In genomic region chr7:600935-601334, GRCh38 we compare ENCODE assay signal across 14 cellular contexts.
DNase-seq lines count a peak whose midpoint lies in the region; ATAC-seq and TF ChIP-seq lines count a peak whose summit lies in the region.
"Had no signal": no experiment of that assay in that cellular context is flagged by ENCODE, and none has a peak within 500 bp of the region (broad histone marks: within the 10 kb centered on the region; RNA-seq: fewer than 3 reads in every experiment).

No MANE protein-coding gene starts in this region.

- no peaks in the 10 kb centered on the region for H3K79me2 ChIP-seq in MM.1S (ENCODE audit: low read length)

- H3K27me3 Mint-ChIP-seq in activated T-cell treated with anti-CD3 and anti-CD28 coated beads, Interleukin-2, amount 50 U/mL, for 4 hours (ENCODE audit: low read depth) = no peaks in the 10 kb centered on the region
- H3K27me3 Mint-ChIP-seq in activated naive CD8-positive, alpha-beta T cell = no peaks in the 10 kb centered on the region
- no peaks in the 10 kb centered on the region for H3K27me3 Mint-ChIP-seq in memory B cell

- intact Hi-C loops in tibial artery (cut with DNase I; ENCODE audit: low total_unique reads) (loop anchor here (5.0 kb wide), 1 partner anchor 84 kb away; the partner anchor contains the start of gene PDGFA), colonic mucosa (cut with DNase I) (no loop called here)

- H3K4me1 Mint-ChIP-seq in activated T-cell treated with anti-CD3 and anti-CD28 coated beads, Interleukin-2, amount 50 U/mL, for 4 hours (ENCODE audit: low read depth) = peaks cover 58% of the 10 kb centered on the region
- H3K4me1 Mint-ChIP-seq in activated naive CD8-positive, alpha-beta T cell (ENCODE audit: low read depth) = peaks cover 59% of the 10 kb centered on the region
- H3K4me1 Mint-ChIP-seq in memory B cell = peaks cover 29% of the 10 kb centered on the region

- H3K4me3 Mint-ChIP-seq in activated T-cell treated with anti-CD3 and anti-CD28 coated beads, Interleukin-2, amount 50 U/mL, for 4 hours = peak overlapping the region; percentile 75
- H3K4me3 Mint-ChIP-seq in activated naive CD8-positive, alpha-beta T cell = peak overlapping the region; percentile 75
- peak overlapping the region; percentile 70 for H3K4me3 Mint-ChIP-seq in memory B cell

- peak overlapping the region; percentile 91 for H3K27ac Mint-ChIP-seq in activated naive CD8-positive, alpha-beta T cell
- peak overlapping the region; percentile 100 for H3K27ac Mint-ChIP-seq in memory B cell

- DNase-seq in activated T-cell treated with anti-CD3 and anti-CD28 coated beads, Interleukin-2, amount 50 U/mL, for 4 hours = no peak
- DNase-seq in activated T-cell treated with anti-CD3 and anti-CD28 coated beads, Interleukin-2, amount 50 U/mL, for 1 hour = no peak
- no peak for DNase-seq in memory B cell (ENCODE audit: low spot score in 2 of 2)
- DNase-seq in tibial artery = peak in 1 of 2 donors; percentile 88
- no peak for DNase-seq in colonic mucosa
- DNase-seq in MM.1S = no peak
- DNase-seq: H7, NCI-H446, testis had no signal

- H2AFZ ChIP-seq in MM.1S (ENCODE audit: low read length) = no peak overlapping the region

- H3K9me3 ChIP-seq in tibial artery = no peaks in the 10 kb centered on the region
- H3K9me3 ChIP-seq in colonic mucosa = no peaks in the 10 kb centered on the region
- H3K9me3 ChIP-seq in MM.1S (replicated peaks; ENCODE audit: insufficient read depth, low read length) = no peaks in the 10 kb centered on the region
- H3K9me3 ChIP-seq: body of pancreas, prostate gland, testis had no signal

- peak overlapping the region; percentile 13 to 27 for H3K4me3 ChIP-seq in tibial artery
- H3K4me3 ChIP-seq in colonic mucosa = no peak overlapping the region
- H3K4me3 ChIP-seq in MM.1S (ENCODE audit: low read length) = no peak overlapping the region
- H3K4me3 ChIP-seq: body of pancreas, prostate gland, testis had no signal

- no peaks in the 10 kb centered on the region for H3K36me3 ChIP-seq in tibial artery
- no peaks in the 10 kb centered on the region for H3K36me3 ChIP-seq in colonic mucosa
- no peaks in the 10 kb centered on the region for H3K36me3 ChIP-seq in MM.1S (replicated peaks; ENCODE audit: insufficient read depth, low read length)
- H3K36me3 ChIP-seq: prostate gland had no signal

- no peak for TF ChIP-seq CTCF in tibial artery (IDR thresholded peaks at IDR 0.05)
- TF ChIP-seq CTCF in colonic mucosa (IDR thresholded peaks at IDR 0.05) = no peak
- TF ChIP-seq CTCF in MM.1S (IDR thresholded peaks at IDR 0.05; ENCODE audit: low read length) = no peak

- H3K9ac ChIP-seq in colonic mucosa (ENCODE audit: low read depth in 2 of 2, low read length in 2 of 2) = no peak overlapping the region
- H3K9ac ChIP-seq in MM.1S (ENCODE audit: low read length) = no peak overlapping the region

- no peaks in the 10 kb centered on the region for H4K20me1 ChIP-seq in MM.1S (ENCODE audit: insufficient read depth, low read length)

- peaks cover 7% of the 10 kb centered on the region for H3K9me3 Mint-ChIP-seq in activated T-cell treated with anti-CD3 and anti-CD28 coated beads, Interleukin-2, amount 50 U/mL, for 4 hours
- H3K9me3 Mint-ChIP-seq in activated naive CD8-positive, alpha-beta T cell (ENCODE audit: low read depth) = no peaks in the 10 kb centered on the region
- H3K9me3 Mint-ChIP-seq in memory B cell = peaks cover 3% of the 10 kb centered on the region

- no peaks in the 10 kb centered on the region for H3F3A ChIP-seq in MM.1S (ENCODE audit: insufficient read depth, low read length)

- H3K27me3 ChIP-seq in tibial artery = no peaks in the 10 kb centered on the region
- no peaks in the 10 kb centered on the region for H3K27me3 ChIP-seq in colonic mucosa
- H3K27me3 ChIP-seq in MM.1S (replicated peaks; ENCODE audit: insufficient read depth, low read length) = no peaks in the 10 kb centered on the region
- H3K27me3 ChIP-seq: body of pancreas, testis had no signal

- H3K4me1 ChIP-seq in tibial artery (peaks cover 0 to 59% (median 45%) of the 10 kb centered on the region in 4 donors), colonic mucosa (no peaks in the 10 kb centered on the region), MM.1S (ENCODE audit: low read length) (no peaks in the 10 kb centered on the region)
- H3K4me1 ChIP-seq: body of pancreas, prostate gland had no signal

- no peak overlapping the region for H3K4me2 ChIP-seq in MM.1S (ENCODE audit: low read depth, low read length)

- peak overlapping the region; percentile 89 to 91 for H3K27ac ChIP-seq in tibial artery
- H3K27ac ChIP-seq in colonic mucosa = no peak overlapping the region
- no peak overlapping the region for H3K27ac ChIP-seq in MM.1S (ENCODE audit: low read length)
- H3K27ac ChIP-seq: prostate gland had no signal

- no peak for ATAC-seq in activated T-cell treated with anti-CD3 and anti-CD28 coated beads, Interleukin-2, amount 50 U/mL, for 4 hours
- ATAC-seq in memory B cell (ENCODE audit: low read depth) (no peak), HG03460 (IDR thresholded peaks at IDR 0.05; ENCODE audit: unreplicated experiment) (no peak)
- ATAC-seq: Panc1 had no signal

- H3K9me2 ChIP-seq in MM.1S (replicated peaks; ENCODE audit: insufficient read depth, low read length) = no peaks in the 10 kb centered on the region

- H3K36me3 Mint-ChIP-seq in activated T-cell treated with anti-CD3 and anti-CD28 coated beads, Interleukin-2, amount 50 U/mL, for 4 hours (ENCODE audit: insufficient read depth) = peaks cover 21% of the 10 kb centered on the region
- peaks cover 12% of the 10 kb centered on the region for H3K36me3 Mint-ChIP-seq in activated naive CD8-positive, alpha-beta T cell
- H3K36me3 Mint-ChIP-seq in memory B cell = peaks cover 13% of the 10 kb centered on the region

Comparison
In these comparisons a context has a peak if more than half of its experiments do, and no peak if none do; other contexts are left out.
1. H3K27ac ChIP-seq: peak in tibial artery (2 of 2); none in colonic mucosa (single experiment) and MM.1S (single experiment).
2. H3K4me3 ChIP-seq: peak in tibial artery (2 of 2); none in colonic mucosa (single experiment) and MM.1S (single experiment).
3. Peak in every context shown above with its lines, with median percentiles within 50 percentile points of each other: H3K4me3 Mint-ChIP-seq.